Comparison of ENCODE assay signal across 1 cellular context in the genomic region with DNA sequence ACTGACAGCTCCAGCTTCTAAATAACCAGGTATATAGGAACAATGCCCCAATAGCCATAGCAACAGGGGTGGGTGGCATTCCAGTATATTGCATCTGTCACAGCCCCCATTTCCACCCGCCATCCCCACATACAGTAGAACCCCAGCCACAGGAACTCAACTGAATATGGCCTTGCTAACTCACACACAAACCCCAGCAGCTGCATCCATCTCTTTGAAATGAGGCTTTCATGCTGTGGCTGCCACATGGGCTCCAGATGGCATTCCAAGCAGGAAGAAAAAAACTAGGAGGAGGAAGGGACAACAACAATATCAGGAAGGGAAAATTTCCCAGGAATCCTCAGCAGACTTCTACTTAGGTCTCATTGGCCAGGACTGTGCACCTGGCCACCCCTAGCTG.
TF ChIP-seq lines count a peak whose summit lies in the region.

No MANE protein-coding gene starts in this region.

TF ChIP-seq in IMR-90, 13 proteins besides CTCF, POLR2A, EP300 and RAD21:
- TF ChIP-seq MXI1 (IDR thresholded peaks at IDR 0.05; ENCODE audit: borderline replicate concordance, low read depth, low read length) (no peak), FOS (IDR thresholded peaks at IDR 0.05; ENCODE audit: low read depth, low read length) (no peak), RFX5 (IDR thresholded peaks at IDR 0.05; ENCODE audit: low read depth, low read length) (no peak), MAFK (IDR thresholded peaks at IDR 0.05; ENCODE audit: low read depth, low read length) (no peak), RCOR1 (IDR thresholded peaks at IDR 0.05; ENCODE audit: insufficient replicate concordance, low read length) (no peak), CEBPB (IDR thresholded peaks at IDR 0.05; ENCODE audit: low read depth, low read length) (no peak), MAZ (IDR thresholded peaks at IDR 0.05; ENCODE audit: borderline replicate concordance, low read depth, low read length) (no peak), CHD1 (IDR thresholded peaks at IDR 0.05; ENCODE audit: low read depth, low read length) (no peak), NFE2L2 (IDR thresholded peaks at IDR 0.05; ENCODE audit: low read depth, low read length) (no peak)
- TF ChIP-seq, protein P1, sequence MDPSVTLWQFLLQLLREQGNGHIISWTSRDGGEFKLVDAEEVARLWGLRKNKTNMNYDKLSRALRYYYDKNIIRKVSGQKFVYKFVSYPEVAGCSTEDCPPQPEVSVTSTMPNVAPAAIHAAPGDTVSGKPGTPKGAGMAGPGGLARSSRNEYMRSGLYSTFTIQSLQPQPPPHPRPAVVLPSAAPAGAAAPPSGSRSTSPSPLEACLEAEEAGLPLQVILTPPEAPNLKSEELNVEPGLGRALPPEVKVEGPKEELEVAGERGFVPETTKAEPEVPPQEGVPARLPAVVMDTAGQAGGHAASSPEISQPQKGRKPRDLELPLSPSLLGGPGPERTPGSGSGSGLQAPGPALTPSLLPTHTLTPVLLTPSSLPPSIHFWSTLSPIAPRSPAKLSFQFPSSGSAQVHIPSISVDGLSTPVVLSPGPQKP (IDR thresholded peaks at IDR 0.05; ENCODE audit: borderline replicate concordance, low read depth, low read length): no peak
- TF ChIP-seq, protein P2, sequence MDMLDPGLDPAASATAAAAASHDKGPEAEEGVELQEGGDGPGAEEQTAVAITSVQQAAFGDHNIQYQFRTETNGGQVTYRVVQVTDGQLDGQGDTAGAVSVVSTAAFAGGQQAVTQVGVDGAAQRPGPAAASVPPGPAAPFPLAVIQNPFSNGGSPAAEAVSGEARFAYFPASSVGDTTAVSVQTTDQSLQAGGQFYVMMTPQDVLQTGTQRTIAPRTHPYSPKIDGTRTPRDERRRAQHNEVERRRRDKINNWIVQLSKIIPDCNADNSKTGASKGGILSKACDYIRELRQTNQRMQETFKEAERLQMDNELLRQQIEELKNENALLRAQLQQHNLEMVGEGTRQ (IDR thresholded peaks at IDR 0.05; ENCODE audit: low read depth, low read length): no peak
